In the genomic region with DNA sequence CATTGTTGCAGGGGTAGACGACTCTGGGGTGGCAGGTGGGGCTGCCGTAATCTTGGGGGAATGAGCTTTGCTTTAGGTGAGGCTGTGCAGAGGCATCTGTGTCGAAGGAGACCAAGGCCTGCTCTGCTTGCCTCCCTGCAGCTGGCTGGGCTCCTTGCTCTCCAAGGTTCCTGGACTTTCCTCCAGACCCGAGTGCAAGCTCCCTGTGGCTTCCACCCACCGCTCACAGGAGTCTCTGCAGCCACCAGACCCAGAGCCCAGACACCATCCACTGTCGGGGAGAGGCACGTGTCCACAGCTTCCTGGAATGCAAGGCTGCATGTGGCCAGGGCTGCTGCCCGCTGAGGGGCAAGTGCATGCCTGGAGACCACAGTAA, we compare ENCODE assay signal across 14 cellular contexts. TPM values are rescaled to one million over a fixed set of nuclear protein-coding genes. Genes with fewer than 3 reads are reported as not detected.
"Had no signal": no experiment of that assay in that cellular context is flagged by ENCODE, and none has a peak within 500 bp of the region (broad histone marks: within the 10 kb centered on the region; RNA-seq: fewer than 3 reads in every experiment).

No MANE protein-coding gene starts in this region.

- H3K4me2 ChIP-seq: smooth muscle cell had no signal

- DNase-seq: activated CD4-positive, alpha-beta T cell treated with anti-CD3 and anti-CD28 coated beads, Interleukin-2, amount 50 U/mL, for 1 hour; activated T-cell treated with anti-CD3 and anti-CD28 coated beads, Interleukin-2, amount 50 U/mL, for 24 hours; amniotic stem cell; naive B cell; T-helper 9 cell had no signal

- H3K27ac Mint-ChIP-seq: activated naive CD8-positive, alpha-beta T cell; activated T-cell treated with anti-CD3 and anti-CD28 coated beads, Interleukin-2, amount 50 U/mL, for 24 hours had no signal

- H3K9me3 Mint-ChIP-seq: activated T-cell treated with anti-CD3 and anti-CD28 coated beads, Interleukin-2, amount 50 U/mL, for 24 hours; central memory CD8-positive, alpha-beta T cell had no signal

- H3K4me3 Mint-ChIP-seq: activated naive CD8-positive, alpha-beta T cell; activated T-cell treated with anti-CD3 and anti-CD28 coated beads, Interleukin-2, amount 50 U/mL, for 24 hours; brain; central memory CD8-positive, alpha-beta T cell; naive B cell had no signal

- FAIRE-seq: islet of Langerhans had no signal

- H3K4me3 ChIP-seq: coronary artery, smooth muscle cell, suprapubic skin had no signal

- H3K36me3 Mint-ChIP-seq: brain had no signal

- H3K27ac ChIP-seq: coronary artery, neutrophil, suprapubic skin had no signal

- H3K36me3 ChIP-seq: neutrophil, suprapubic skin had no signal

- H3K9me3 ChIP-seq: neutrophil, suprapubic skin had no signal

- H3K27me3 ChIP-seq: suprapubic skin had no signal

RNA-seq across cellular contexts. Expression of a gene that starts 54.9 kb away (rescaled TPM):
- total RNA-seq: left lobe of liver had no signal
- polyA plus RNA-seq: smooth muscle cell had no signal
